17 cellular contexts compared by ENCODE assay signal in the genomic region with DNA sequence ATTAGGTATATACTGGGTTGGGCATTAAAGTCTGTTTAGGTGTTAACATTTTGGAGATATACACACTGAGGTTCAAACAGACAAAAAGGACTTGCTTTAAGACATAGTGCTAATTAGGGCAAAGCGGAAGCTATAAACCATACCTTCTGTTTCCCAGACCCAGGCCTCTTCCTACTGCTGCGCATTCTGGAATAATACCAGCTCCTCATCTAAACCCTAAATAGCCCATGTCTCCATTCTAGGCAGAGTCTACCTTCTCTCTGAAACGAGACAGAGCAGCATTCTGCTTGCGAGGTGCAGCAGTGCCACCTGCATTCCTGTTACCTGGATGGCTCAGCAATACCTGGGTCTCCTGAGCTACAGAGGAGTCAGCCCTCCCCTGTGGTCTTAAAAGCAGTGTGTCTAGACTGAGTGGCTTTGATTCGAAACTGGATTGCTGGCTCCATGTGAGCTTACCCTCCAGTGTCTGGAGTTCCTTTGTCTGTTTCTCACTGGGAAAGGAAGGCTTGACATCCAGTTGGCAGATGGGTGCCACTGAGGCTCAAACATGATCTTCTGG. TPM values are rescaled to one million over a fixed set of nuclear protein-coding genes. Genes with fewer than 3 reads are reported as not detected.
DNase-seq lines count a peak whose midpoint lies in the region; ATAC-seq and TF ChIP-seq lines count a peak whose summit lies in the region.
"Had no signal": no experiment of that assay in that cellular context is flagged by ENCODE, and none has a peak within 500 bp of the region (broad histone marks: within the 10 kb centered on the region; RNA-seq: fewer than 3 reads in every experiment).

No MANE protein-coding gene starts in this region.

- WGBS in body of pancreas, 2 donors = 80 to 81% methylated on average over 5 of the region's 5 CpGs
- 65 to 82% (median 66%) methylated on average over 5 of the region's 5 CpGs for WGBS in psoas muscle, 3 donors

- ATAC-seq in activated naive CD8-positive, alpha-beta T cell treated with anti-CD3 and anti-CD28 coated beads, Interleukin-2, amount 50 U/mL, for 24 hours = no peak
- ATAC-seq in body of pancreas = no peak
- no peak for ATAC-seq in psoas muscle
- ATAC-seq in GM19463 (IDR thresholded peaks at IDR 0.05; ENCODE audit: unreplicated experiment) = no peak
- no peak for ATAC-seq in HG03139 (IDR thresholded peaks at IDR 0.05; ENCODE audit: unreplicated experiment)
- ATAC-seq: HCT116 had no signal

- H3K27ac ChIP-seq in body of pancreas (peak overlapping the region in 3 of 4 donors; percentile 50 to 60 (median 57)), psoas muscle (peak overlapping the region; percentile 98)
- H3K27ac ChIP-seq: 22Rv1 had no signal

- no peak for DNase-seq in activated naive CD8-positive, alpha-beta T cell treated with anti-CD3 and anti-CD28 coated beads, Interleukin-2, amount 50 U/mL, for 24 hours
- no peak for DNase-seq in body of pancreas
- peak; percentile 86 for DNase-seq in islet precursor cell
- no peak for DNase-seq in psoas muscle
- no peak for DNase-seq in NOMO-1 treated with dmso at 0.1 percent for 144 hours (lab: John Stamatoyannopoulos, UW; ENCODE audit: unreplicated experiment)
- DNase-seq: BE2C; Calu3; CD4-positive, alpha-beta memory T cell; NCI-H1417; NCI-H187 treated with DMSO at 0.1 percent for 48 hours; NCI-H446; RPMI8226 had no signal

- H3K36me3 Mint-ChIP-seq in activated naive CD8-positive, alpha-beta T cell = peaks cover 3% of the 10 kb centered on the region
- H3K36me3 Mint-ChIP-seq in activated naive CD8-positive, alpha-beta T cell treated with anti-CD3 and anti-CD28 coated beads, Interleukin-2, amount 50 U/mL, for 24 hours (ENCODE audit: low read depth) = no peaks in the 10 kb centered on the region

- H3K9me3 ChIP-seq in body of pancreas (no peaks in the 10 kb centered on the region), psoas muscle (no peaks in the 10 kb centered on the region)
- H3K9me3 ChIP-seq: BE2C had no signal

- H3K9me3 Mint-ChIP-seq in activated naive CD8-positive, alpha-beta T cell (ENCODE audit: low read depth) = no peaks in the 10 kb centered on the region
- no peaks in the 10 kb centered on the region for H3K9me3 Mint-ChIP-seq in activated naive CD8-positive, alpha-beta T cell treated with anti-CD3 and anti-CD28 coated beads, Interleukin-2, amount 50 U/mL, for 24 hours
- H3K9me3 Mint-ChIP-seq: CD4-positive, alpha-beta memory T cell had no signal

- H3K27me3 Mint-ChIP-seq in activated naive CD8-positive, alpha-beta T cell = no peaks in the 10 kb centered on the region
- no peaks in the 10 kb centered on the region for H3K27me3 Mint-ChIP-seq in activated naive CD8-positive, alpha-beta T cell treated with anti-CD3 and anti-CD28 coated beads, Interleukin-2, amount 50 U/mL, for 24 hours
- H3K27me3 Mint-ChIP-seq: CD4-positive, alpha-beta memory T cell had no signal

- no peak for TF ChIP-seq CTCF in body of pancreas (IDR thresholded peaks at IDR 0.05)
- TF ChIP-seq CTCF in psoas muscle (IDR thresholded peaks at IDR 0.05) = no peak

- H3K4me3 Mint-ChIP-seq in activated naive CD8-positive, alpha-beta T cell = no peak overlapping the region
- no peak overlapping the region for H3K4me3 Mint-ChIP-seq in activated naive CD8-positive, alpha-beta T cell treated with anti-CD3 and anti-CD28 coated beads, Interleukin-2, amount 50 U/mL, for 24 hours
- H3K4me3 Mint-ChIP-seq: CD4-positive, alpha-beta memory T cell had no signal

- H3K4me3 ChIP-seq in body of pancreas = no peak overlapping the region
- peak overlapping the region; percentile 5 for H3K4me3 ChIP-seq in psoas muscle

- peaks cover 66% of the 10 kb centered on the region for H3K4me1 ChIP-seq in body of pancreas
- peaks cover 83% of the 10 kb centered on the region for H3K4me1 ChIP-seq in psoas muscle

- H3K27me3 ChIP-seq in body of pancreas = no peaks in the 10 kb centered on the region
- H3K27me3 ChIP-seq in psoas muscle (ENCODE audit: insufficient read depth in 3 of 3, low read length in 2 of 3) = no peaks in the 10 kb centered on the region
- H3K27me3 ChIP-seq: BE2C had no signal

- intact Hi-C loops in body of pancreas (cut with DNase I) (loop anchor here (10.0 kb wide), 1 partner anchor 97 kb away; no protein-coding TSS in a partner anchor), psoas muscle (cut with DNase I) (no loop called here)

- no peak for TF ChIP-seq POLR2A in body of pancreas (IDR thresholded peaks at IDR 0.05)

- no peaks in the 10 kb centered on the region for H3K36me3 ChIP-seq in body of pancreas (replicated peaks in 1 of 2; ENCODE audit: insufficient read depth in 1 of 2, low read depth in 2 of 2)
- peaks cover 0 to 4% of the 10 kb centered on the region in 2 donors for H3K36me3 ChIP-seq in psoas muscle (ENCODE audit: insufficient read depth in 1 of 2, low read depth in 1 of 2)
- H3K36me3 ChIP-seq: BE2C had no signal

- H3K4me1 Mint-ChIP-seq in activated naive CD8-positive, alpha-beta T cell (ENCODE audit: low read depth) = peaks cover 72% of the 10 kb centered on the region
- peaks cover 43% of the 10 kb centered on the region for H3K4me1 Mint-ChIP-seq in activated naive CD8-positive, alpha-beta T cell treated with anti-CD3 and anti-CD28 coated beads, Interleukin-2, amount 50 U/mL, for 24 hours

- H3K27ac Mint-ChIP-seq in activated naive CD8-positive, alpha-beta T cell = peak overlapping the region; percentile 11
- no peak overlapping the region for H3K27ac Mint-ChIP-seq in activated naive CD8-positive, alpha-beta T cell treated with anti-CD3 and anti-CD28 coated beads, Interleukin-2, amount 50 U/mL, for 24 hours
- H3K27ac Mint-ChIP-seq: CD4-positive, alpha-beta memory T cell had no signal

RNA-seq across cellular contexts. Expression of gene YPEL2, which starts 6.4 kb away (rescaled TPM):
- total RNA-seq in body of pancreas (10 to 100 TPM; 26.7 to 27.0 TPM), psoas muscle (10 to 100 TPM; 19.9 to 47.8 (median 22.3) TPM)
- 10 to 100 TPM in 1 of 3 donors, 1 to 10 TPM in 2; 1.9 to 10.6 (median 6.9) TPM for polyA plus RNA-seq in psoas muscle
